In the genomic region with DNA sequence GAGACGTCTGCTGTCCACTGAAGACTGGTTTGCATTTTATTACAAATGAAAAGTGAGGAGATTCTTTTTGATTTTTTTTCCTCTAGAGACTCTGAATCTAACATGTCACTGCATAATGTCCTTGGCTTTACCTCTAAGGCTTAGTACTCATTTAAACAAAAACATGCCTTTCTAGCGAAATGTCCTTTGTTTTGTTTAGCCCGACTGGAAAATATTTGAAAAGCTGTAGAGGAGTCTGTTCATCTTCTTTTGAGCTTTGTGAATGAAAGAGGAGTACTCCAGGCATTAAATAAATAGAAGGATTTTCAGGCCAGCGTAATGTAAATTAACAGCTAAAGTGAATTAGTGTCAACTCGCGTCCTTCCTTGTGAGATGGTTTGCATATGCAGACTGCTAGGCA, we compare ENCODE assay signal across 22 cellular contexts.
A peak's percentile ranks its signal among the peaks of the same experiment; 100 is the strongest.
DNase-seq lines count a peak whose midpoint lies in the region; ATAC-seq, FAIRE-seq and TF ChIP-seq lines count a peak whose summit lies in the region.
"Had no signal": no experiment of that assay in that cellular context is flagged by ENCODE, and none has a peak within 500 bp of the region (broad histone marks: within the 10 kb centered on the region; RNA-seq: fewer than 3 reads in every experiment).

No MANE protein-coding gene starts in this region.

- H3K4me1 Mint-ChIP-seq in endodermal cell (peaks cover 11% of the 10 kb centered on the region), neural crest cell (peaks cover 13% of the 10 kb centered on the region)
- H3K4me1 Mint-ChIP-seq: CD4-positive, alpha-beta memory T cell; IgD-negative memory B cell had no signal

- no peak overlapping the region for H3K9ac ChIP-seq in HepG2 (ENCODE audit: insufficient read depth, low read depth, low read length)
- H3K9ac ChIP-seq in endodermal cell (ENCODE audit: extremely low read depth, low read length, poor library complexity, severe bottlenecking): no peak overlapping the region
- H3K9ac ChIP-seq: BLaER1 had no signal

- H3K4me2 ChIP-seq in HepG2 (ENCODE audit: low read depth, low read length): no peak overlapping the region
- H3K4me2 ChIP-seq: A549, BLaER1 had no signal

- CTCF ChIA-PET in HepG2 (lab: Yijun Ruan, JAX; ENCODE audit: low intra/inter-chr PET ratio, low total read pairs): no interaction called here

- in situ Hi-C loops in HepG2 (cut with HindIII; ENCODE audit: extremely low pct_ligation_motif_present, low pct_unique_long_range_greater_than_20kb): no loop called here

- H3K36me3 Mint-ChIP-seq in endodermal cell (ENCODE audit: low read depth) (no peaks in the 10 kb centered on the region), neural crest cell (ENCODE audit: low read depth) (no peaks in the 10 kb centered on the region)
- H3K36me3 Mint-ChIP-seq: CD4-positive, alpha-beta memory T cell; IgD-negative memory B cell had no signal

- H3K4me3 Mint-ChIP-seq in endodermal cell (no peak overlapping the region), neural crest cell (peak overlapping the region; percentile 4)
- H3K4me3 Mint-ChIP-seq: CD4-positive, alpha-beta memory T cell had no signal

- TF ChIP-seq POLR2A in HepG2 (IDR thresholded peaks at IDR 0.05; ENCODE audit: insufficient read depth in 1 of 2, low read depth in 2 of 2, low read length in 2 of 2) (no peak), right lobe of liver (IDR thresholded peaks at IDR 0.05) (no peak)

- H2AFZ ChIP-seq in HepG2 (ENCODE audit: low read length): no peak overlapping the region

- H3K27me3 ChIP-seq in HepG2 (ENCODE audit: control insufficient read depth in 1 of 2, insufficient read depth in 2 of 2, low read length in 2 of 2): peaks cover 3 to 46% of the 10 kb centered on the region in 2 experiments; a peak in 4 of 5 replicates
- H3K27me3 ChIP-seq in right lobe of liver: no peaks in the 10 kb centered on the region
- no peaks in the 10 kb centered on the region for H3K27me3 ChIP-seq in endodermal cell (ENCODE audit: control insufficient read depth, insufficient read depth, low read length, poor library complexity, severe bottlenecking)
- H3K27me3 ChIP-seq in lower lobe of right lung (ENCODE audit: low read depth): peaks cover 18% of the 10 kb centered on the region
- H3K27me3 ChIP-seq: BLaER1 had no signal

- 6% methylated on average over 6 of the region's 6 CpGs for WGBS in HepG2 (ENCODE audit: low lambda C conversion rate)
- WGBS in right lobe of liver (ENCODE audit: insufficient coverage, low coverage, low lambda C conversion rate, missing lambda C conversion rate): 47% methylated on average over 6 of the region's 6 CpGs
- 80 to 84% methylated on average over 4 to 6 of the region's 6 CpGs for whole genome bisulfite sequencing in endodermal cell (ENCODE audit: insufficient coverage in 1 of 2, insufficient read length in 1 of 2), 2 experiments

- ATAC-seq in HepG2: no peak
- ATAC-seq in right lobe of liver: no peak
- ATAC-seq in lower lobe of right lung: no peak
- ATAC-seq: A549 had no signal

- H3K9me3 Mint-ChIP-seq in endodermal cell: no peaks in the 10 kb centered on the region
- peaks cover 3% of the 10 kb centered on the region for H3K9me3 Mint-ChIP-seq in neural crest cell

- H3K9me3 ChIP-seq in HepG2 (ENCODE audit: low read length): no peaks in the 10 kb centered on the region
- no peaks in the 10 kb centered on the region for H3K9me3 ChIP-seq in right lobe of liver
- no peaks in the 10 kb centered on the region for H3K9me3 ChIP-seq in endodermal cell (ENCODE audit: control insufficient read depth, low read length)
- H3K9me3 ChIP-seq in lower lobe of right lung: no peaks in the 10 kb centered on the region
- H3K9me3 ChIP-seq: A549, BLaER1, Peyer's patch, SJSA1 had no signal

- H3K4me3 ChIP-seq in HepG2 (replicated peaks in 1 of 3; ENCODE audit: insufficient read depth in 1 of 3, low read depth in 2 of 3, low read length in 3 of 3) (no peak overlapping the region), right lobe of liver (no peak overlapping the region), endodermal cell (ENCODE audit: low read length) (no peak overlapping the region), lower lobe of right lung (no peak overlapping the region)
- H3K4me3 ChIP-seq: A549, BLaER1, Peyer's patch, SJSA1 had no signal

- H3K4me1 ChIP-seq in HepG2 (ENCODE audit: insufficient read depth, low read length): no peaks in the 10 kb centered on the region
- H3K4me1 ChIP-seq in right lobe of liver: no peaks in the 10 kb centered on the region
- no peaks in the 10 kb centered on the region for H3K4me1 ChIP-seq in endodermal cell (ENCODE audit: control insufficient read depth, insufficient read depth, low read length)
- H3K4me1 ChIP-seq in lower lobe of right lung: no peaks in the 10 kb centered on the region
- H3K4me1 ChIP-seq: A549, BLaER1, Peyer's patch, SJSA1 had no signal

- POLR2A ChIA-PET in HepG2 (lab: Yijun Ruan, JAX): no interaction called here

- H3K27ac ChIP-seq in HepG2 (ENCODE audit: extremely low read length, insufficient read depth, low read length) (no peak overlapping the region), right lobe of liver (no peak overlapping the region), endodermal cell (ENCODE audit: low read depth, low read length) (peak overlapping the region; percentile 59), lower lobe of right lung (no peak overlapping the region)
- H3K27ac ChIP-seq: A549, BLaER1, Peyer's patch, SJSA1 had no signal

- no peaks in the 10 kb centered on the region for H3K79me2 ChIP-seq in HepG2 (ENCODE audit: insufficient read depth, low read length)

- H3K36me3 ChIP-seq in HepG2 (replicated peaks in 1 of 2; ENCODE audit: control insufficient read depth in 1 of 2, insufficient read depth in 2 of 2, low read length in 2 of 2): no peaks in the 10 kb centered on the region
- no peaks in the 10 kb centered on the region for H3K36me3 ChIP-seq in right lobe of liver
- no peaks in the 10 kb centered on the region for H3K36me3 ChIP-seq in endodermal cell (ENCODE audit: control insufficient read depth, insufficient read depth, low read length)
- H3K36me3 ChIP-seq in lower lobe of right lung: no peaks in the 10 kb centered on the region
- H3K36me3 ChIP-seq: BLaER1, Peyer's patch, SJSA1 had no signal

- BruUV-seq in HepG2 (replicated peaks; lab: Mats Ljungman, UMichigan): no TSS peak

- no peaks in the 10 kb centered on the region for H3K27me3 Mint-ChIP-seq in endodermal cell (ENCODE audit: insufficient read depth)
- no peaks in the 10 kb centered on the region for H3K27me3 Mint-ChIP-seq in neural crest cell (ENCODE audit: low read depth)

- no peak overlapping the region for H3K27ac Mint-ChIP-seq in endodermal cell
- peak overlapping the region; percentile 93 for H3K27ac Mint-ChIP-seq in neural crest cell (ENCODE audit: unreplicated experiment)
- H3K27ac Mint-ChIP-seq: CD4-positive, alpha-beta memory T cell; IgD-negative memory B cell had no signal

- no peak for TF ChIP-seq EP300 in HepG2 (IDR thresholded peaks at IDR 0.05; ENCODE audit: low read depth in 2 of 2, low read length in 2 of 2)
- TF ChIP-seq EP300 in HepG2 (CRISPR knock-in tag; IDR thresholded peaks at IDR 0.05; ENCODE audit: borderline replicate concordance): no peak

- no peak for TF ChIP-seq CTCF in HepG2 (CRISPR knock-in tag; IDR thresholded peaks at IDR 0.05)
- no peak for TF ChIP-seq CTCF in right lobe of liver (IDR thresholded peaks at IDR 0.05)
- no peak for TF ChIP-seq CTCF in endodermal cell (conservative IDR thresholded peaks at IDR 0.05)
- no peak for TF ChIP-seq CTCF in neural crest cell (conservative IDR thresholded peaks at IDR 0.05)
- TF ChIP-seq CTCF in lower lobe of right lung (IDR thresholded peaks at IDR 0.05): no peak

- DNase-seq in HepG2 (ENCODE audit: low spot score) (no peak), right lobe of liver (no peak), endodermal cell (no peak), neural crest cell (ENCODE audit: low read depth, low spot score) (no peak), lower lobe of right lung (no peak)
- DNase-seq in activated CD4-positive, alpha-beta T cell treated with anti-CD3 and anti-CD28 coated beads for 1 hour: no peak
- no peak for DNase-seq in stimulated activated CD8-positive, alpha-beta memory T cell treated with anti-CD3 and anti-CD28 coated beads, Interleukin-4, amount 100 ng/mL, for 48 hours
- DNase-seq in activated CD8-positive, alpha-beta memory T cell treated with anti-CD3 and anti-CD28 coated beads, Interleukin-2, amount 50 U/mL, for 4 hours: no peak
- DNase-seq: CD4-positive, alpha-beta memory T cell; GF-D8; HCEC 1CT; Karpas-422; NCI-H1092; NCI-H1436 treated with DMSO at 0.1 percent for 48 hours; NCI-H2029 treated with DMSO at 0.1 percent for 48 hours; NCI-H524; NK-92 treated with Interleukin-12 subunit alpha and Interleukin-12 subunit beta, amount 100 ng/mL, for 24 hours; Peyer's patch had no signal

- intact Hi-C loops in HepG2 (cut with micrococcal nuclease; ENCODE audit: unreplicated experiment): no loop called here
- intact Hi-C loops in right lobe of liver (cut with DNase I): no loop called here
- intact Hi-C loops in lower lobe of right lung (cut with DNase I): no loop called here

- TF ChIP-seq RAD21 in HepG2 (CRISPR knock-in tag; IDR thresholded peaks at IDR 0.05): no peak

- no peaks in the 10 kb centered on the region for H4K20me1 ChIP-seq in HepG2 (ENCODE audit: insufficient read depth, low read length)
- H4K20me1 ChIP-seq: BLaER1 had no signal

- no peak for FAIRE-seq in HepG2 (lab: Jason Lieb, UNC)
- FAIRE-seq: A549 had no signal

TF ChIP-seq in HepG2, 621 proteins besides CTCF, POLR2A, EP300 and RAD21:
- TF ChIP-seq EZH2 (conservative IDR thresholded peaks at IDR 0.05; ENCODE audit: low read depth, low read length): 0 out of 2 replicates have a peak, but pooled peaks have one; percentile 42
- TF ChIP-seq MIXL1 (CRISPR knock-in tag; IDR thresholded peaks at IDR 0.05): no peak
